Comparison of ENCODE assay signal across 38 cellular contexts in genomic region chr2:118536306-118536705, GRCh38.
"Had no signal": no experiment of that assay in that cellular context is flagged by ENCODE, and none has a peak within 500 bp of the region (broad histone marks: within the 10 kb centered on the region; RNA-seq: fewer than 3 reads in every experiment).

No MANE protein-coding gene starts in this region.

- H3K27me3 ChIP-seq: ascending aorta, cardiac muscle cell had no signal

- H3K4me3 Mint-ChIP-seq: activated CD4-positive, alpha-beta memory T cell treated with anti-CD3 and anti-CD28 coated beads, Interleukin-2, amount 10 ng/mL, durations not matched to agents 7 days and 5 days; activated CD4-positive, alpha-beta T cell treated with anti-CD3 and anti-CD28 coated beads for 36 hours; activated CD4-positive, alpha-beta T cell treated with anti-CD3 and anti-CD28 coated beads, Interleukin-2, amount 10 ng/mL, durations not matched to agents 7 days and 5 days; activated CD8-positive, alpha-beta memory T cell treated with anti-CD3 and anti-CD28 coated beads, Interleukin-2, amount 10 ng/mL, durations not matched to agents 7 days and 5 days; activated CD8-positive, alpha-beta T cell treated with anti-CD3 and anti-CD28 coated beads, Interleukin-2, amount 10 ng/mL, durations not matched to agents 7 days and 5 days; activated naive CD4-positive, alpha-beta T cell treated with anti-CD3 and anti-CD28 coated beads, Interleukin-2, amount 10 ng/mL, durations not matched to agents 7 days and 5 days; activated naive CD4-positive, alpha-beta T cell treated with anti-CD3 and anti-CD28 coated beads, Interleukin-2, amount 50 U/mL, for 24 hours; activated naive CD8-positive, alpha-beta T cell; activated naive CD8-positive, alpha-beta T cell treated with anti-CD3 and anti-CD28 coated beads, Interleukin-2, amount 10 ng/mL, durations not matched to agents 7 days and 5 days; activated naive CD8-positive, alpha-beta T cell treated with anti-CD3 and anti-CD28 coated beads, Interleukin-2, amount 50 U/mL, for 24 hours; activated T-cell treated with anti-CD3 and anti-CD28 coated beads, Interleukin-2, amount 50 U/mL, for 24 hours; brain; central memory CD8-positive, alpha-beta T cell; T-helper 1 cell treated with Interleukin-12 subunit alpha and Interleukin-12 subunit beta and Interleukin-4 antibody, amounts not matched to agents 30 μg/mL and 1 μg/mL, for 36 hours; T-helper 2 cell treated with Interferon-gamma antibody and Interleukin-4, amounts not matched to agents 5 μg/mL and 100 μg/mL, for 36 hours; WTC11 had no signal

- ATAC-seq: activated CD4-positive, alpha-beta T cell treated with anti-CD3 and anti-CD28 coated beads for 36 hours; activated CD4-positive, CD25-positive, alpha-beta regulatory T cell treated with anti-CD3 and anti-CD28 coated beads, Interleukin-2, amount 50 U/mL, for 24 hours; activated CD8-positive, alpha-beta memory T cell treated with anti-CD3 and anti-CD28 coated beads, Interleukin-2, amount 10 ng/mL, durations not matched to agents 7 days and 5 days; activated CD8-positive, alpha-beta T cell treated with anti-CD3 and anti-CD28 coated beads, Interleukin-2, amount 10 ng/mL, durations not matched to agents 7 days and 5 days; activated naive CD8-positive, alpha-beta T cell treated with anti-CD3 and anti-CD28 coated beads, Interleukin-2, amount 50 U/mL, for 24 hours had no signal

- H3K36me3 ChIP-seq: ascending aorta, cardiac muscle cell, WERI-Rb-1 had no signal

- H3K4me3 ChIP-seq: ascending aorta, cardiac muscle cell had no signal

- H3K9me3 Mint-ChIP-seq: activated CD4-positive, alpha-beta memory T cell treated with anti-CD3 and anti-CD28 coated beads, Interleukin-2, amount 10 ng/mL, durations not matched to agents 7 days and 5 days; activated CD4-positive, alpha-beta T cell treated with anti-CD3 and anti-CD28 coated beads, Interleukin-2, amount 10 ng/mL, durations not matched to agents 7 days and 5 days; activated naive CD4-positive, alpha-beta T cell treated with anti-CD3 and anti-CD28 coated beads, Interleukin-2, amount 10 ng/mL, durations not matched to agents 7 days and 5 days; activated naive CD4-positive, alpha-beta T cell treated with anti-CD3 and anti-CD28 coated beads, Interleukin-2, amount 50 U/mL, for 24 hours; activated naive CD8-positive, alpha-beta T cell treated with anti-CD3 and anti-CD28 coated beads, Interleukin-2, amount 10 ng/mL, durations not matched to agents 7 days and 5 days; activated naive CD8-positive, alpha-beta T cell treated with anti-CD3 and anti-CD28 coated beads, Interleukin-2, amount 50 U/mL, for 24 hours; activated T-cell treated with anti-CD3 and anti-CD28 coated beads, Interleukin-2, amount 50 U/mL, for 24 hours; activated T-helper 2 cell treated with anti-CD3 and anti-CD28 coated beads, Interferon-gamma antibody, Interleukin-2, Interleukin-4, amounts not matched to agents 10 μg/mL and 5 μg/mL and 100 μg/mL, durations not matched to agents 14 hours and 24 hours and 36 hours; T-helper 1 cell treated with Interleukin-12 subunit alpha and Interleukin-12 subunit beta and Interleukin-4 antibody, amounts not matched to agents 30 μg/mL and 1 μg/mL, for 36 hours; T-helper 2 cell treated with Interferon-gamma antibody and Interleukin-4, amounts not matched to agents 5 μg/mL and 100 μg/mL, for 36 hours had no signal

- H3K27ac Mint-ChIP-seq: activated CD4-positive, alpha-beta memory T cell treated with anti-CD3 and anti-CD28 coated beads, Interleukin-2, amount 10 ng/mL, durations not matched to agents 7 days and 5 days; activated CD4-positive, alpha-beta T cell treated with anti-CD3 and anti-CD28 coated beads for 36 hours; activated CD4-positive, alpha-beta T cell treated with anti-CD3 and anti-CD28 coated beads, Interleukin-2, amount 10 ng/mL, durations not matched to agents 7 days and 5 days; activated CD8-positive, alpha-beta memory T cell treated with anti-CD3 and anti-CD28 coated beads, Interleukin-2, amount 10 ng/mL, durations not matched to agents 7 days and 5 days; activated CD8-positive, alpha-beta T cell treated with anti-CD3 and anti-CD28 coated beads, Interleukin-2, amount 10 ng/mL, durations not matched to agents 7 days and 5 days; activated naive CD4-positive, alpha-beta T cell treated with anti-CD3 and anti-CD28 coated beads, Interleukin-2, amount 10 ng/mL, durations not matched to agents 7 days and 5 days; activated naive CD4-positive, alpha-beta T cell treated with anti-CD3 and anti-CD28 coated beads, Interleukin-2, amount 50 U/mL, for 24 hours; activated naive CD8-positive, alpha-beta T cell; activated naive CD8-positive, alpha-beta T cell treated with anti-CD3 and anti-CD28 coated beads, Interleukin-2, amount 10 ng/mL, durations not matched to agents 7 days and 5 days; activated naive CD8-positive, alpha-beta T cell treated with anti-CD3 and anti-CD28 coated beads, Interleukin-2, amount 50 U/mL, for 24 hours; activated T-cell treated with anti-CD3 and anti-CD28 coated beads, Interleukin-2, amount 50 U/mL, for 24 hours; activated T-helper 2 cell treated with anti-CD3 and anti-CD28 coated beads, Interferon-gamma antibody, Interleukin-2, Interleukin-4, amounts not matched to agents 10 μg/mL and 5 μg/mL and 100 μg/mL, durations not matched to agents 14 hours and 24 hours and 36 hours; brain; T-helper 1 cell treated with Interleukin-12 subunit alpha and Interleukin-12 subunit beta and Interleukin-4 antibody, amounts not matched to agents 30 μg/mL and 1 μg/mL, for 36 hours; T-helper 2 cell treated with Interferon-gamma antibody and Interleukin-4, amounts not matched to agents 5 μg/mL and 100 μg/mL, for 36 hours; WTC11 had no signal

- H3K4me1 Mint-ChIP-seq: activated CD4-positive, alpha-beta memory T cell treated with anti-CD3 and anti-CD28 coated beads, Interleukin-2, amount 10 ng/mL, durations not matched to agents 7 days and 5 days; activated CD4-positive, alpha-beta T cell treated with anti-CD3 and anti-CD28 coated beads for 36 hours; activated CD4-positive, alpha-beta T cell treated with anti-CD3 and anti-CD28 coated beads, Interleukin-2, amount 10 ng/mL, durations not matched to agents 7 days and 5 days; activated CD8-positive, alpha-beta memory T cell treated with anti-CD3 and anti-CD28 coated beads, Interleukin-2, amount 10 ng/mL, durations not matched to agents 7 days and 5 days; activated naive CD4-positive, alpha-beta T cell treated with anti-CD3 and anti-CD28 coated beads, Interleukin-2, amount 10 ng/mL, durations not matched to agents 7 days and 5 days; activated naive CD4-positive, alpha-beta T cell treated with anti-CD3 and anti-CD28 coated beads, Interleukin-2, amount 50 U/mL, for 24 hours; activated naive CD8-positive, alpha-beta T cell treated with anti-CD3 and anti-CD28 coated beads, Interleukin-2, amount 10 ng/mL, durations not matched to agents 7 days and 5 days; activated naive CD8-positive, alpha-beta T cell treated with anti-CD3 and anti-CD28 coated beads, Interleukin-2, amount 50 U/mL, for 24 hours; brain; central memory CD8-positive, alpha-beta T cell had no signal

- H3K4me1 ChIP-seq: ascending aorta had no signal

- DNase-seq: activated CD4-positive, alpha-beta memory T cell treated with anti-CD3 and anti-CD28 coated beads, Interleukin-2, amount 10 ng/mL, durations not matched to agents 7 days and 5 days; activated CD4-positive, alpha-beta T cell treated with anti-CD3 and anti-CD28 coated beads for 1 hour; activated CD4-positive, alpha-beta T cell treated with anti-CD3 and anti-CD28 coated beads for 36 hours; activated CD4-positive, alpha-beta T cell treated with anti-CD3 and anti-CD28 coated beads for 48 hours; activated CD4-positive, alpha-beta T cell treated with anti-CD3 and anti-CD28 coated beads, Interleukin-2, amount 10 ng/mL, durations not matched to agents 7 days and 5 days; activated CD4-positive, alpha-beta T cell treated with anti-CD3 and anti-CD28 coated beads, Interleukin-2, amount 50 U/mL, for 48 hours; activated CD4-positive, CD25-positive, alpha-beta regulatory T cell; activated CD8-positive, alpha-beta memory T cell treated with anti-CD3 and anti-CD28 coated beads for 24 hours; activated CD8-positive, alpha-beta memory T cell treated with anti-CD3 and anti-CD28 coated beads, Interleukin-2, amount 10 ng/mL, durations not matched to agents 7 days and 5 days; activated CD8-positive, alpha-beta memory T cell treated with anti-CD3 and anti-CD28 coated beads, Interleukin-2, amount 50 U/mL, for 48 hours; activated CD8-positive, alpha-beta T cell treated with anti-CD3 and anti-CD28 coated beads, Interleukin-2, amount 10 ng/mL, durations not matched to agents 7 days and 5 days; activated effector memory CD4-positive, alpha-beta T cell treated with Interleukin-2 at 50 U/mL for 16 hours; activated gamma-delta T cell; activated naive CD4-positive, alpha-beta T cell treated with anti-CD3 and anti-CD28 coated beads, Interleukin-2, amount 10 ng/mL, durations not matched to agents 7 days and 5 days; activated naive CD4-positive, alpha-beta T cell treated with Interleukin-2 at 50 U/mL for 16 hours; activated naive CD8-positive, alpha-beta T cell treated with anti-CD3 and anti-CD28 coated beads, Interleukin-2, amount 10 ng/mL, durations not matched to agents 7 days and 5 days; activated naive CD8-positive, alpha-beta T cell treated with anti-CD3 and anti-CD28 coated beads, Interleukin-2, amount 50 U/mL, for 24 hours; activated T-cell treated with anti-CD3 and anti-CD28 coated beads, Interleukin-2, amount 50 U/mL, for 24 hours; activated T-cell treated with anti-CD3 and anti-CD28 coated beads, Interleukin-2, amount 50 U/mL, for 48 hours; amygdala; anterior cingulate cortex; caudate nucleus; cerebellar nuclear complex; T-helper 1 cell; T-helper 2 cell; T-helper 9 cell; WERI-Rb-1 had no signal

- H3K27ac ChIP-seq: ascending aorta, cardiac muscle cell, WERI-Rb-1 had no signal

- H3K36me3 Mint-ChIP-seq: activated CD8-positive, alpha-beta memory T cell treated with anti-CD3 and anti-CD28 coated beads, Interleukin-2, amount 10 ng/mL, durations not matched to agents 7 days and 5 days; activated naive CD4-positive, alpha-beta T cell treated with anti-CD3 and anti-CD28 coated beads, Interleukin-2, amount 10 ng/mL, durations not matched to agents 7 days and 5 days; activated naive CD4-positive, alpha-beta T cell treated with anti-CD3 and anti-CD28 coated beads, Interleukin-2, amount 50 U/mL, for 24 hours; activated naive CD8-positive, alpha-beta T cell; activated naive CD8-positive, alpha-beta T cell treated with anti-CD3 and anti-CD28 coated beads, Interleukin-2, amount 10 ng/mL, durations not matched to agents 7 days and 5 days; brain; WTC11 had no signal

- H3K9me3 ChIP-seq: ascending aorta had no signal
